8 cellular contexts compared by ENCODE assay signal in genomic region chr14:89616425-89617141, GRCh38.
A peak's percentile ranks its signal among the peaks of the same experiment; 100 is the strongest.
DNase-seq lines count a peak whose midpoint lies in the region; ATAC-seq and TF ChIP-seq lines count a peak whose summit lies in the region.

No MANE protein-coding gene starts in this region.

- no peak for TF ChIP-seq POLR2A in lower leg skin (IDR thresholded peaks at IDR 0.05)

- peak overlapping the region; percentile 91 for H3K27ac Mint-ChIP-seq in central memory CD8-positive, alpha-beta T cell (ENCODE audit: low read depth)
- H3K27ac Mint-ChIP-seq in naive thymus-derived CD8-positive, alpha-beta T cell: peak overlapping the region; percentile 86 to 99 (median 97)

- peaks cover 19% of the 10 kb centered on the region for H3K36me3 Mint-ChIP-seq in central memory CD8-positive, alpha-beta T cell (ENCODE audit: insufficient read depth)
- peaks cover 4 to 13% (median 5%) of the 10 kb centered on the region in 3 donors for H3K36me3 Mint-ChIP-seq in naive thymus-derived CD8-positive, alpha-beta T cell

- H3K4me3 Mint-ChIP-seq in central memory CD8-positive, alpha-beta T cell: peak overlapping the region; percentile 92
- peak overlapping the region; percentile 82 to 98 (median 95) for H3K4me3 Mint-ChIP-seq in naive thymus-derived CD8-positive, alpha-beta T cell

- H3K27ac ChIP-seq in KOPT-K1 (ENCODE audit: low read depth, low read length, poor library complexity, severe bottlenecking): peak overlapping the region; percentile 82

- no peak overlapping the region for H3K4me3 ChIP-seq in lower leg skin (ENCODE audit: low read depth, poor library complexity, severe bottlenecking)

- H3K9me3 Mint-ChIP-seq in central memory CD8-positive, alpha-beta T cell: no peaks in the 10 kb centered on the region
- no peaks in the 10 kb centered on the region for H3K9me3 Mint-ChIP-seq in naive thymus-derived CD8-positive, alpha-beta T cell

- TF ChIP-seq CTCF in lower leg skin (IDR thresholded peaks at IDR 0.05): no peak

- DNase-seq in NCI-H82 (lab: John Stamatoyannopoulos, UW): peak; percentile 27
- no peak for DNase-seq in NCI-H82 treated with DMSO at 0.1 percent for 48 hours (lab: John Stamatoyannopoulos, UW; ENCODE audit: unreplicated experiment)
- peak in 1 of 2 donors; percentile 60 for DNase-seq in central memory CD8-positive, alpha-beta T cell (ENCODE audit: low spot score in 2 of 2)
- DNase-seq in naive thymus-derived CD8-positive, alpha-beta T cell: peak in 7 of 10 donors; percentile 22 to 70 (median 66)
- no peak for DNase-seq in NCI-H2227 treated with DMSO at 0.1 percent for 48 hours (lab: John Stamatoyannopoulos, UW)
- no peak for DNase-seq in lower leg skin (ENCODE audit: low spot score in 2 of 2)

- no peaks in the 10 kb centered on the region for H3K36me3 ChIP-seq in KOPT-K1 (ENCODE audit: insufficient read depth, low read length)

- peaks cover 76% of the 10 kb centered on the region for H3K4me1 Mint-ChIP-seq in central memory CD8-positive, alpha-beta T cell
- peaks cover 27 to 82% (median 78%) of the 10 kb centered on the region in 4 donors for H3K4me1 Mint-ChIP-seq in naive thymus-derived CD8-positive, alpha-beta T cell

- intact Hi-C loops in lower leg skin (cut with DNase I; ENCODE audit: low total_unique reads): no loop called here

- ATAC-seq in GM21619 (IDR thresholded peaks at IDR 0.05; ENCODE audit: unreplicated experiment): peak; percentile 39
- ATAC-seq in central memory CD8-positive, alpha-beta T cell (replicated peaks; ENCODE audit: extremely low read depth, poor library complexity, severe bottlenecking): peak; percentile 63
- peak in 1 of 2 donors; percentile 43 for ATAC-seq in naive thymus-derived CD8-positive, alpha-beta T cell

- 33 to 34% methylated on average over 6 of the region's 6 CpGs for WGBS in lower leg skin, 2 donors

- no peaks in the 10 kb centered on the region for H3K9me3 ChIP-seq in KOPT-K1 (ENCODE audit: insufficient read depth, low read length, poor library complexity, severe bottlenecking)

- POLR2A ChIA-PET in naive thymus-derived CD8-positive, alpha-beta T cell (lab: Charles Lee): interaction anchor here (1.0 to 4.7 kb wide), 5 partner anchors 9 to 150 kb away, joined by 3 to 81 read pairs (median 3); no protein-coding TSS in a partner anchor

- no peaks in the 10 kb centered on the region for H3K27me3 Mint-ChIP-seq in central memory CD8-positive, alpha-beta T cell
- H3K27me3 Mint-ChIP-seq in naive thymus-derived CD8-positive, alpha-beta T cell: no peaks in the 10 kb centered on the region

Comparison
In these comparisons a context has a peak if more than half of its experiments do, and no peak if none do; other contexts are left out.
1. DNase-seq: peak in NCI-H82 (single experiment) and naive thymus-derived CD8-positive, alpha-beta T cell (7 of 10); none in NCI-H82 treated with DMSO at 0.1 percent for 48 hours (single experiment), NCI-H2227 treated with DMSO at 0.1 percent for 48 hours (single experiment) and lower leg skin (0 of 2).